Comparison of ENCODE assay signal across 21 cellular contexts in genomic region chr15:80880086-80880485, GRCh38.
"Had no signal": no experiment of that assay in that cellular context is flagged by ENCODE, and none has a peak within 500 bp of the region (broad histone marks: within the 10 kb centered on the region; RNA-seq: fewer than 3 reads in every experiment).

No MANE protein-coding gene starts in this region.

- FAIRE-seq: colon, endothelial cell of umbilical vein, frontal cortex had no signal

- H3K36me3 ChIP-seq: esophagus muscularis mucosa, gastroesophageal sphincter, heart left ventricle, lower lobe of right lung had no signal

- DNase-seq: dermis blood vessel endothelial cell; dorsolateral prefrontal cortex; effector CD4-positive, alpha-beta T cell; effector memory CD4-positive, alpha-beta T cell; heart left ventricle; hypothalamus; immature natural killer cell; islet precursor cell; left cardiac atrium; left lung; left ventricle myocardium superior; lower lobe of right lung; mucosa of descending colon had no signal

- H3K27ac ChIP-seq: coronary artery, esophagus muscularis mucosa, foreskin keratinocyte, gastroesophageal sphincter, heart left ventricle, hepatocyte, left lung, lower lobe of right lung had no signal

- H3K4me3 ChIP-seq: coronary artery, dorsolateral prefrontal cortex, esophagus muscularis mucosa, gastroesophageal sphincter, heart left ventricle, hepatocyte, left lung, lower lobe of right lung, mucosa of descending colon had no signal

- H3K9me3 ChIP-seq: esophagus muscularis mucosa, gastroesophageal sphincter, heart left ventricle, left lung, lower lobe of right lung, mucosa of descending colon had no signal

- ATAC-seq: foreskin keratinocyte, gastroesophageal sphincter, heart left ventricle, left cardiac atrium, left lung, left ventricle myocardium superior, lower lobe of right lung, mucosa of descending colon had no signal

- H3K27me3 ChIP-seq: esophagus muscularis mucosa, foreskin keratinocyte, gastroesophageal sphincter, heart left ventricle, hepatocyte, left lung had no signal

- H3K4me2 ChIP-seq: hepatocyte had no signal

- H2AFZ ChIP-seq: hepatocyte had no signal

- H3K4me1 ChIP-seq: foreskin keratinocyte, left lung, lower lobe of right lung had no signal

- H3K79me2 ChIP-seq: hepatocyte had no signal
